Comparison of ENCODE assay signal across 12 cellular contexts in genomic region chr11:70448983-70449567, GRCh38. TPM values are rescaled to one million over a fixed set of nuclear protein-coding genes. Genes with fewer than 3 reads are reported as not detected.
DNase-seq lines count a peak whose midpoint lies in the region; ATAC-seq, FAIRE-seq and TF ChIP-seq lines count a peak whose summit lies in the region.
"Had no signal": no experiment of that assay in that cellular context is flagged by ENCODE, and none has a peak within 500 bp of the region (broad histone marks: within the 10 kb centered on the region; RNA-seq: fewer than 3 reads in every experiment).

No MANE protein-coding gene starts in this region.

- peaks cover under 1% of the 10 kb centered on the region; the same call in 1 of the 3 replicates for H3K4me1 Mint-ChIP-seq in GM23338

- no peak overlapping the region for H3K9ac ChIP-seq in SU-DHL-6 (ENCODE audit: low read length)
- H3K9ac ChIP-seq in keratinocyte (ENCODE audit: control insufficient read depth, extremely low read depth, insufficient read depth, low read length): no peak overlapping the region

- H3K36me3 ChIP-seq in GM23338 (ENCODE audit: insufficient read depth) (peaks cover 3% of the 10 kb centered on the region; the same call in 1 of the 2 replicates), SU-DHL-6 (ENCODE audit: low read length) (no peaks in the 10 kb centered on the region), keratinocyte (ENCODE audit: control insufficient read depth in 2 of 2, extremely low read depth in 1 of 2, insufficient read depth in 2 of 2, low read length in 2 of 2) (no peaks in the 10 kb centered on the region)
- H3K36me3 ChIP-seq: tibial artery had no signal

- H3K4me2 ChIP-seq in GM23338 (no peak overlapping the region), SU-DHL-6 (ENCODE audit: low read depth, low read length, poor library complexity, severe bottlenecking) (no peak overlapping the region), keratinocyte (ENCODE audit: control insufficient read depth, extremely low read depth, insufficient read depth, low read depth, low read length) (no peak overlapping the region)

- H3K4me3 Mint-ChIP-seq in GM23338: no peak overlapping the region

- no peak overlapping the region for H2AFZ ChIP-seq in GM23338
- no peak overlapping the region for H2AFZ ChIP-seq in SU-DHL-6 (ENCODE audit: low read depth, low read length, severe bottlenecking)
- no peak overlapping the region for H2AFZ ChIP-seq in keratinocyte (ENCODE audit: control insufficient read depth, low read length)

- H3K27ac Mint-ChIP-seq in GM23338: no peak overlapping the region

- no peaks in the 10 kb centered on the region for H3F3A ChIP-seq in GM23338 (replicated peaks; ENCODE audit: low read depth)
- H3F3A ChIP-seq in SU-DHL-6 (ENCODE audit: insufficient read depth): no peaks in the 10 kb centered on the region

- H3K9me2 ChIP-seq in GM23338 (ENCODE audit: insufficient read depth) (no peaks in the 10 kb centered on the region), SU-DHL-6 (replicated peaks; ENCODE audit: insufficient read depth, low read length) (no peaks in the 10 kb centered on the region)

- peaks cover 39% of the 10 kb centered on the region for H3K9me3 Mint-ChIP-seq in GM23338

- H4K20me1 ChIP-seq in GM23338 (replicated peaks; ENCODE audit: insufficient read depth) (no peaks in the 10 kb centered on the region), SU-DHL-6 (ENCODE audit: low read depth, low read length) (no peaks in the 10 kb centered on the region), keratinocyte (ENCODE audit: control insufficient read depth, extremely low read depth, insufficient read depth, low read length) (no peaks in the 10 kb centered on the region)

- no peak for FAIRE-seq in keratinocyte (lab: Jason Lieb, UNC)
- FAIRE-seq: colon had no signal

- H3K4me1 ChIP-seq in GM23338 (ENCODE audit: insufficient read depth): no peaks in the 10 kb centered on the region
- no peaks in the 10 kb centered on the region for H3K4me1 ChIP-seq in keratinocyte (ENCODE audit: control insufficient read depth, extremely low read depth, insufficient read depth, low read length)
- H3K4me1 ChIP-seq: tibial artery had no signal

- peaks cover 10% of the 10 kb centered on the region for H3K27me3 Mint-ChIP-seq in GM23338 (ENCODE audit: insufficient read depth, low read depth, poor library complexity)

- dilution Hi-C loops in keratinocyte (cut with MboI; ENCODE audit: extremely low pct_ligation_motif_present, low sequenced_read_pairs): no loop called here

- H3K27me3 ChIP-seq in GM23338 (ENCODE audit: insufficient read depth) (no peaks in the 10 kb centered on the region), SU-DHL-6 (ENCODE audit: low read length) (no peaks in the 10 kb centered on the region), keratinocyte (ENCODE audit: control insufficient read depth, extremely low read depth, insufficient read depth, low read length) (no peaks in the 10 kb centered on the region)
- H3K27me3 ChIP-seq: tibial artery had no signal

- peaks cover 21% of the 10 kb centered on the region for H3K36me3 Mint-ChIP-seq in GM23338 (ENCODE audit: low read depth)

- peak; percentile 83 to 87 for TF ChIP-seq CTCF in GM23338 (conservative IDR thresholded peaks at IDR 0.05; ENCODE audit: low read depth in 2 of 2)
- peak; percentile 43 for TF ChIP-seq CTCF in SU-DHL-6 (IDR thresholded peaks at IDR 0.05; ENCODE audit: insufficient read depth, low read length, poor library complexity, severe bottlenecking)
- TF ChIP-seq CTCF in keratinocyte (optimal IDR thresholded peaks at IDR 0.05 in 1 of 3, IDR thresholded peaks at IDR 0.05 in 1 of 3, conservative IDR thresholded peaks at IDR 0.05 in 1 of 3; ENCODE audit: extremely low read depth in 1 of 3, insufficient read depth in 2 of 3, low read length in 3 of 3): peak; percentile 49 to 64 (median 53)

- H3K27ac ChIP-seq in GM23338 (ENCODE audit: low read depth) (no peak overlapping the region), SU-DHL-6 (ENCODE audit: low read depth, low read length) (no peak overlapping the region), keratinocyte (ENCODE audit: control insufficient read depth, insufficient read depth, low read length) (no peak overlapping the region)
- H3K27ac ChIP-seq: tibial artery had no signal

- peak; percentile 49 for DNase-seq in CMK (ENCODE audit: low read depth)
- peak; percentile 58 for DNase-seq in GM23338 (ENCODE audit: low spot score)
- DNase-seq in keratinocyte (ENCODE audit: low read depth, low spot score): no peak
- DNase-seq in NCI-H1930 (lab: John Stamatoyannopoulos, UW): no peak
- no peak for DNase-seq in NCI-H2107 (lab: John Stamatoyannopoulos, UW)
- DNase-seq in NCI-H526 (lab: John Stamatoyannopoulos, UW): no peak
- DNase-seq: stimulated activated CD4-positive, alpha-beta T cell treated with anti-CD3 and anti-CD28 coated beads, Interleukin-4, amount 100 ng/mL, for 4 hours; T-helper 1 cell; tibial artery had no signal

- peaks cover 16% of the 10 kb centered on the region for H3K9me3 ChIP-seq in SU-DHL-6 (ENCODE audit: insufficient read depth, low read length)
- no peaks in the 10 kb centered on the region for H3K9me3 ChIP-seq in keratinocyte (ENCODE audit: control insufficient read depth, low read depth, low read length)

- ATAC-seq in GM23338 (peak; percentile 46), HG03045 (IDR thresholded peaks at IDR 0.05; ENCODE audit: unreplicated experiment) (no peak)

- H3K4me3 ChIP-seq in GM23338 (no peak overlapping the region), SU-DHL-6 (ENCODE audit: insufficient read depth, low read length, poor library complexity, severe bottlenecking) (no peak overlapping the region), keratinocyte (ENCODE audit: control insufficient read depth in 2 of 3, extremely low read depth in 1 of 3, insufficient read depth in 2 of 3, low read depth in 1 of 3, low read length in 3 of 3) (no peak overlapping the region)
- H3K4me3 ChIP-seq: tibial artery had no signal

- H3K9me1 ChIP-seq in keratinocyte (ENCODE audit: control insufficient read depth, extremely low read depth, insufficient read depth, low read length): no peaks in the 10 kb centered on the region

- no peaks in the 10 kb centered on the region for H3K79me2 ChIP-seq in GM23338 (replicated peaks; ENCODE audit: insufficient read depth)
- no peaks in the 10 kb centered on the region for H3K79me2 ChIP-seq in SU-DHL-6 (ENCODE audit: insufficient read depth, low read length)
- no peaks in the 10 kb centered on the region for H3K79me2 ChIP-seq in keratinocyte (ENCODE audit: control insufficient read depth, insufficient read depth, low read length)

TF ChIP-seq in GM23338, 12 proteins besides CTCF, POLR2A, EP300 and RAD21:
- TF ChIP-seq CREB1 (CRISPR knock-in tag; IDR thresholded peaks at IDR 0.05; ENCODE audit: low read depth): no peak

RNA-seq across cellular contexts. Expression of gene CTTN, which starts 50.7 kb away (rescaled TPM):
- 327 and 343 TPM in 2 replicates for total RNA-seq in GM23338 (2014; rRNA removed; shearing (Covaris generic))
- polyA plus RNA-seq in GM23338 (2016; fragmentation: Nextera tagmentation; extraction: Ambion mirVana) (148 and 163 TPM in 2 replicates), keratinocyte (184 to 221 TPM (median 195 TPM) in 3 replicates)
- polyA plus RNA-seq in keratinocyte (2011; ENCODE audit: low read depth): 508 TPM
- polyA plus RNA-seq in keratinocyte (2011; cell fraction: cytosol; rRNA removed): 131 and 183 TPM in 2 replicates
- 780 and 817 TPM in 2 replicates for polyA plus RNA-seq in keratinocyte (2011; cell fraction: nucleus; rRNA removed)
- polyA plus RNA-seq in keratinocyte (2012; ENCODE audit: low replicate concordance): 230 and 284 TPM in 2 replicates
- 209 to 373 TPM (median 276 TPM) in 3 replicates for polyA minus RNA-seq in keratinocyte
- polyA minus RNA-seq in keratinocyte (2011; cell fraction: cytosol; rRNA and poly(A)+ RNA removed): 229 TPM
- polyA minus RNA-seq in keratinocyte (2011; cell fraction: nucleus; rRNA and poly(A)+ RNA removed): 205 and 311 TPM in 2 replicates

Comparison
In these comparisons a context has a peak if more than half of its experiments do, and no peak if none do; other contexts are left out.
1. DNase-seq: peak in CMK (single experiment) and GM23338 (single experiment); none in keratinocyte (single experiment), NCI-H1930 (0 of 2), NCI-H2107 (single experiment) and NCI-H526 (0 of 2).
2. Peak in every context shown above with its lines, with median percentiles within 50 percentile points of each other: CTCF ChIP-seq.